37 cellular contexts compared by ENCODE assay signal in the genomic region with DNA sequence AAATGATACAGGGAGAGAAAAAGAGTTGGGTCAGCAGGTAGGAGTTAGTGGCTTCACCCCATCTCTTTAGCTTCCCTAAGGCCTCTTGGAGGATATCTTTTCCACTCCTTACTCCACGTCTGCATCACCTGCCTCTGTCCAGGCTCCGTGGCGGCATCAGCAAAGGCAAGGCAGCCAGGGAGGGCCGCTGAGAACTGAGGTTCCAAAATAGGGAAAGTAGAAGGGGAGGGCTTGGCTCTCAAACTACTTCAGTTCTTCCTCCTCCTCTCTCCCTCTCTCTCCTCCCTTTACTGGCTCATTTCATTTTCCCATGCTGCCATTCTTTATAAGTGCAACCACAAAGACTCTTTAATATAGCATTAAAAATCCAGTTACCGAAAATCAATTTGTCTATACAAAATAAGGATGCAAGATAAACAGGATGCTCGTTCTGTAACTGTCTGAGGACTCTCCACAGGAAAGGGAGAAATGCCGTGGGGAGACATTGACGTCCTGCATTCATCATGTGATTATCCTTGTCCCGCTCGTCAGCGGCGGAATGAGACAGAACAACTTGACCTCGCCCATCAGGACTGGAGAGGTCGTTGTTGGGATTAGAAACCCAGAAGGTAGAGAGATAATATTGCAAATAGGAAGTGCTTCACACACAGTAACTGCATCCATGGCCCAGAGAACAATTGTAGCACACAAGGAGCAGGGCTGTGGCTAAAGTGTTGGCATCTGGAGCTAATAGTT. TPM values are rescaled to one million over a fixed set of nuclear protein-coding genes. Genes with fewer than 3 reads are reported as not detected.
"Had no signal": no experiment of that assay in that cellular context is flagged by ENCODE, and none has a peak within 500 bp of the region (broad histone marks: within the 10 kb centered on the region; RNA-seq: fewer than 3 reads in every experiment).

No MANE protein-coding gene starts in this region.

- H3K4me1 ChIP-seq: colonic mucosa, foreskin keratinocyte had no signal

- H3K9me3 Mint-ChIP-seq: activated B cell treated with CpG ODN at 0.5 μM for 24 hours; activated CD8-positive, alpha-beta T cell treated with anti-CD3 and anti-CD28 coated beads for 36 hours; activated T-cell treated with anti-CD3 and anti-CD28 coated beads, Interleukin-2, amount 50 U/mL, for 4 hours; dendritic cell treated with granulocyte-macrophage colony-stimulating factor and Interleukin-4, amounts not matched to agents 40 ng/mL and 50 ng/mL, for 4 days; effector memory CD8-positive, alpha-beta T cell; T-helper 2 cell treated with Interferon-gamma antibody and Interleukin-4, amounts not matched to agents 5 μg/mL and 100 μg/mL, for 36 hours had no signal

- H3K36me3 ChIP-seq: brain microvascular endothelial cell, colonic mucosa, esophagus muscularis mucosa, gastroesophageal sphincter, WERI-Rb-1 had no signal

- H3K4me1 Mint-ChIP-seq: activated B cell treated with CpG ODN at 0.5 μM for 24 hours; activated T-helper 17 cell treated with anti-CD3 and anti-CD28 coated beads, Interleukin-2, amount 50 U/mL, for 72 hours; T-helper 17 cell had no signal

- H3K27ac ChIP-seq: brain microvascular endothelial cell, colonic mucosa, dorsolateral prefrontal cortex, foreskin keratinocyte, gastroesophageal sphincter, WERI-Rb-1 had no signal

- H3K4me3 ChIP-seq: colonic mucosa, dorsolateral prefrontal cortex, esophagus muscularis mucosa, gastroesophageal sphincter had no signal

- H3K27me3 Mint-ChIP-seq: dendritic cell treated with granulocyte-macrophage colony-stimulating factor and Interleukin-4, amounts not matched to agents 40 ng/mL and 50 ng/mL, for 4 days had no signal

- H3K36me3 Mint-ChIP-seq: activated naive CD8-positive, alpha-beta T cell had no signal

- H3K4me3 Mint-ChIP-seq: activated B cell treated with CpG ODN at 0.5 μM for 24 hours; activated CD8-positive, alpha-beta T cell treated with anti-CD3 and anti-CD28 coated beads for 36 hours; activated naive CD8-positive, alpha-beta T cell; activated T-cell treated with anti-CD3 and anti-CD28 coated beads, Interleukin-2, amount 50 U/mL, for 4 hours; activated T-helper 17 cell treated with anti-CD3 and anti-CD28 coated beads, Interleukin-2, amount 50 U/mL, for 72 hours; dendritic cell treated with granulocyte-macrophage colony-stimulating factor and Interleukin-4, amounts not matched to agents 40 ng/mL and 50 ng/mL, for 4 days; effector memory CD8-positive, alpha-beta T cell; T-helper 17 cell; T-helper 2 cell treated with Interferon-gamma antibody and Interleukin-4, amounts not matched to agents 5 μg/mL and 100 μg/mL, for 36 hours had no signal

- H3K27me3 ChIP-seq: brain microvascular endothelial cell, colonic mucosa, dorsolateral prefrontal cortex, esophagus muscularis mucosa, foreskin keratinocyte, gastroesophageal sphincter had no signal

- H3K9me3 ChIP-seq: colonic mucosa, esophagus muscularis mucosa, gastroesophageal sphincter had no signal

- H3K27ac Mint-ChIP-seq: activated B cell treated with CpG ODN at 0.5 μM for 24 hours; activated CD8-positive, alpha-beta T cell treated with anti-CD3 and anti-CD28 coated beads for 36 hours; activated naive CD8-positive, alpha-beta T cell; activated T-helper 17 cell treated with anti-CD3 and anti-CD28 coated beads, Interleukin-2, amount 50 U/mL, for 72 hours; dendritic cell treated with granulocyte-macrophage colony-stimulating factor and Interleukin-4, amounts not matched to agents 40 ng/mL and 50 ng/mL, for 4 days; effector memory CD8-positive, alpha-beta T cell; T-helper 17 cell; T-helper 2 cell treated with Interferon-gamma antibody and Interleukin-4, amounts not matched to agents 5 μg/mL and 100 μg/mL, for 36 hours had no signal

- ATAC-seq: activated CD4-positive, CD25-positive, alpha-beta regulatory T cell treated with anti-CD3 and anti-CD28 coated beads, Interleukin-2, amount 50 U/mL, for 24 hours; activated CD8-positive, alpha-beta T cell treated with anti-CD3 and anti-CD28 coated beads for 36 hours; activated T-cell treated with anti-CD3 and anti-CD28 coated beads, Interleukin-2, amount 50 U/mL, for 4 hours; activated T-helper 17 cell treated with anti-CD3 and anti-CD28 coated beads, Interleukin-2, amount 50 U/mL, for 72 hours; effector memory CD8-positive, alpha-beta T cell; foreskin keratinocyte; gastroesophageal sphincter; T-helper 17 cell had no signal

- DNase-seq: activated B cell treated with CpG ODN at 0.5 μM for 24 hours; activated CD4-positive, alpha-beta T cell treated with anti-CD3 and anti-CD28 coated beads for 48 hours; activated CD4-positive, alpha-beta T cell treated with anti-CD3 and anti-CD28 coated beads, Interleukin-2, amount 50 U/mL, for 1 hour; activated CD4-positive, alpha-beta T cell treated with anti-CD3 and anti-CD28 coated beads, Interleukin-2, amount 50 U/mL, for 48 hours; activated CD8-positive, alpha-beta memory T cell treated with anti-CD3 and anti-CD28 coated beads for 24 hours; activated CD8-positive, alpha-beta T cell treated with anti-CD3 and anti-CD28 coated beads for 36 hours; activated effector memory CD4-positive, alpha-beta T cell treated with Interleukin-2 at 50 U/mL for 16 hours; activated gamma-delta T cell treated with Interleukin-2 at 50 U/mL for 16 hours; activated naive CD4-positive, alpha-beta T cell treated with anti-CD3 and anti-CD28 coated beads, Interleukin-2, amount 50 U/mL, for 16 hours; activated naive CD4-positive, alpha-beta T cell treated with Interleukin-2 at 50 U/mL for 16 hours; activated T-cell treated with anti-CD3 and anti-CD28 coated beads, Interleukin-2, amount 50 U/mL, for 4 hours; amniotic stem cell; anterior cingulate cortex; brain microvascular endothelial cell; central memory CD4-positive, alpha-beta T cell; cerebellar nuclear complex; colonic mucosa; dorsolateral prefrontal cortex; effector CD4-positive, alpha-beta T cell; effector memory CD8-positive, alpha-beta T cell; erythroblast; foreskin keratinocyte; T-helper 1 cell; T-helper 17 cell; T1000; WERI-Rb-1 had no signal

RNA-seq across cellular contexts. Expression of gene MT1HL1, which starts 3.1 kb away (rescaled TPM):
- total RNA-seq: activated B cell treated with CpG ODN at 0.5 μM for 24 hours; activated CD8-positive, alpha-beta T cell treated with anti-CD3 and anti-CD28 coated beads for 36 hours; activated T-cell treated with anti-CD3 and anti-CD28 coated beads, Interleukin-2, amount 50 U/mL, for 4 hours; activated T-helper 17 cell treated with anti-CD3 and anti-CD28 coated beads, Interleukin-2, amount 50 U/mL, for 72 hours; astrocyte; bronchial epithelial cell; colonic mucosa; dorsolateral prefrontal cortex; esophagus muscularis mucosa; foreskin keratinocyte; gastroesophageal sphincter; glomerular endothelial cell; T-helper 17 cell had no signal
- polyA plus RNA-seq: adipose tissue, foreskin keratinocyte had no signal

RNA-seq across cellular contexts. Expression of gene RYR2, which starts 34.7 kb away (rescaled TPM):
- total RNA-seq: activated B cell treated with CpG ODN at 0.5 μM for 24 hours, bronchial epithelial cell, foreskin keratinocyte, glomerular endothelial cell had no signal
- polyA plus RNA-seq: foreskin keratinocyte had no signal
